In the genomic region with DNA sequence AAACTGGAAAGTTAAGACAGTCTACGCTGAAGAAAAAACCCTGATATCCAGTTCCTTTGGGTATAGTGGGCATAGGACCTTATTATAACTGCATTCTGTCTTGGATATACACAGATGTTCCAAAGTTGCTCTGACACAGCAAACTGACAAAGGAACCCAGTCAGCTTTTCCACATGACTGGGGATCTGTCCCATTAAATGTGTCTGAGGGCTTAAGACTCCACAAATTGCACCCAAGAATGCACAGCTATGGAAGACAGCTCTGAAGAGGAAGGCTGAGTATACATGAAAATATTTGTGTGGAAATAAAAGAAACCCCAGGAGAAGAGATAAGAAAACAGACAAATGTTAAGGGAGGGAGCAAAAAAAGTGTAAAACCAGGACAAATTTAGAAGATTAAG, we compare ENCODE assay signal across 18 cellular contexts.
DNase-seq lines count a peak whose midpoint lies in the region; ATAC-seq and TF ChIP-seq lines count a peak whose summit lies in the region.
"Had no signal": no experiment of that assay in that cellular context is flagged by ENCODE, and none has a peak within 500 bp of the region (broad histone marks: within the 10 kb centered on the region; RNA-seq: fewer than 3 reads in every experiment).

No MANE protein-coding gene starts in this region.

- no peaks in the 10 kb centered on the region for H3K27me3 Mint-ChIP-seq in WTC11 (ENCODE audit: low read depth)

- POLR2A ChIA-PET in RWPE1 (lab: Yijun Ruan, JAX; ENCODE audit: low non-redundant PET) (no interaction called here), WTC11 (lab: Charles Lee) (no interaction called here)

- no peaks in the 10 kb centered on the region for H3K9me3 Mint-ChIP-seq in WTC11
- H3K9me3 Mint-ChIP-seq: activated T-helper 2 cell treated with anti-CD3 and anti-CD28 coated beads, Interferon-gamma antibody, Interleukin-2, Interleukin-4, amounts not matched to agents 10 μg/mL and 5 μg/mL and 100 μg/mL, durations not matched to agents 14 hours and 24 hours and 36 hours had no signal

- H3K4me1 ChIP-seq in adipocyte (ENCODE audit: control insufficient read depth, insufficient read depth, low read length) = peaks cover 26% of the 10 kb centered on the region
- H3K4me1 ChIP-seq: esophagus muscularis mucosa had no signal

- peaks cover 71% of the 10 kb centered on the region for H3K36me3 ChIP-seq in adipocyte (ENCODE audit: control insufficient read depth, insufficient read depth, low read length, severe bottlenecking)

- H3K4me1 Mint-ChIP-seq in WTC11 = no peaks in the 10 kb centered on the region

- no peak overlapping the region for H3K27ac Mint-ChIP-seq in WTC11
- H3K27ac Mint-ChIP-seq: activated CD8-positive, alpha-beta T cell treated with anti-CD3 and anti-CD28 coated beads, Interleukin-2, amount 10 ng/mL, durations not matched to agents 7 days and 5 days; activated T-helper 2 cell treated with anti-CD3 and anti-CD28 coated beads, Interferon-gamma antibody, Interleukin-2, Interleukin-4, amounts not matched to agents 10 μg/mL and 5 μg/mL and 100 μg/mL, durations not matched to agents 14 hours and 24 hours and 36 hours had no signal

- no peaks in the 10 kb centered on the region for H3K27me3 ChIP-seq in adipocyte (replicated peaks; ENCODE audit: control insufficient read depth, insufficient read depth, low read length)
- H3K27me3 ChIP-seq: esophagus muscularis mucosa, heart right ventricle, pancreas had no signal

- peak; percentile 66 for DNase-seq in AG10803 (ENCODE audit: low read depth)
- DNase-seq in adipocyte (ENCODE audit: low read depth) = peak; percentile 44
- peak; percentile 38 for DNase-seq in fibroblast of pulmonary artery (ENCODE audit: low read depth)
- peak; percentile 74 for DNase-seq in non-pigmented ciliary epithelial cell (ENCODE audit: low read depth)
- DNase-seq in RWPE1 (ENCODE audit: low spot score) = no peak
- no peak for DNase-seq in WTC11 (ENCODE audit: low spot score)
- DNase-seq in ecto neural progenitor cell (ENCODE audit: low spot score) = no peak
- DNase-seq: activated CD8-positive, alpha-beta T cell treated with anti-CD3 and anti-CD28 coated beads, Interleukin-2, amount 10 ng/mL, durations not matched to agents 7 days and 5 days; cortex of kidney; HCEC 1CT; heart right ventricle; Kasumi-1; kidney; pancreas; RPMI8226 had no signal

- no peaks in the 10 kb centered on the region for H3K9me3 ChIP-seq in adipocyte (ENCODE audit: control insufficient read depth, low read length)
- H3K9me3 ChIP-seq: esophagus muscularis mucosa, heart right ventricle, pancreas had no signal

- peaks cover 9% of the 10 kb centered on the region for H3K36me3 Mint-ChIP-seq in WTC11

- no peak for ATAC-seq in HG03095 (IDR thresholded peaks at IDR 0.05; ENCODE audit: unreplicated experiment)
- ATAC-seq in WTC11 = no peak
- ATAC-seq: activated CD8-positive, alpha-beta T cell treated with anti-CD3 and anti-CD28 coated beads, Interleukin-2, amount 10 ng/mL, durations not matched to agents 7 days and 5 days; heart right ventricle; pancreas had no signal

- H3K4me3 ChIP-seq in AG10803 (ENCODE audit: low read length) (no peak overlapping the region), adipocyte (ENCODE audit: low read length) (no peak overlapping the region), fibroblast of pulmonary artery (replicated peaks; ENCODE audit: low read depth, low read length) (no peak overlapping the region)
- H3K4me3 ChIP-seq: esophagus muscularis mucosa, heart right ventricle, pancreas had no signal

- CTCF ChIA-PET in RWPE1 (lab: Yijun Ruan, JAX) (no interaction called here), WTC11 (lab: Charles Lee) (interaction anchor here (1.4 kb wide), 1 partner anchor 147 kb away, joined by 3 read pairs; the partner anchor contains the start of gene NME1)

- H3K4me3 Mint-ChIP-seq in WTC11 = no peak overlapping the region
- H3K4me3 Mint-ChIP-seq: activated CD8-positive, alpha-beta T cell treated with anti-CD3 and anti-CD28 coated beads, Interleukin-2, amount 10 ng/mL, durations not matched to agents 7 days and 5 days had no signal

- no peak overlapping the region for H3K27ac ChIP-seq in RWPE1
- H3K27ac ChIP-seq: esophagus muscularis mucosa, heart right ventricle, pancreas had no signal

- peak overlapping the region; percentile 52 for H3K9ac ChIP-seq in adipocyte (ENCODE audit: low read length)

- TF ChIP-seq CTCF in AG10803 (conservative IDR thresholded peaks at IDR 0.05; ENCODE audit: low read length) = no peak
- TF ChIP-seq CTCF in fibroblast of pulmonary artery (IDR thresholded peaks at IDR 0.05; ENCODE audit: low read length, missing control alignments) = no peak
- no peak for TF ChIP-seq CTCF in RWPE1 (conservative IDR thresholded peaks at IDR 0.05; ENCODE audit: low read depth)
- TF ChIP-seq CTCF in WTC11 (IDR thresholded peaks at IDR 0.05) = no peak

TF ChIP-seq in WTC11, 78 proteins besides CTCF, POLR2A, EP300 and RAD21 (continues in another document):
- TF ChIP-seq IRF2 (CRISPR knock-in tag; IDR thresholded peaks at IDR 0.05; ENCODE audit: borderline replicate concordance, low read depth) = no peak
- TF ChIP-seq TEAD4 (CRISPR knock-in tag; IDR thresholded peaks at IDR 0.05) = no peak
- TF ChIP-seq, protein P1, sequence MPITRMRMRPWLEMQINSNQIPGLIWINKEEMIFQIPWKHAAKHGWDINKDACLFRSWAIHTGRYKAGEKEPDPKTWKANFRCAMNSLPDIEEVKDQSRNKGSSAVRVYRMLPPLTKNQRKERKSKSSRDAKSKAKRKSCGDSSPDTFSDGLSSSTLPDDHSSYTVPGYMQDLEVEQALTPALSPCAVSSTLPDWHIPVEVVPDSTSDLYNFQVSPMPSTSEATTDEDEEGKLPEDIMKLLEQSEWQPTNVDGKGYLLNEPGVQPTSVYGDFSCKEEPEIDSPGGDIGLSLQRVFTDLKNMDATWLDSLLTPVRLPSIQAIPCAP (CRISPR knock-in tag; IDR thresholded peaks at IDR 0.05) = no peak
- TF ChIP-seq FOXJ3 (CRISPR knock-in tag; IDR thresholded peaks at IDR 0.05; ENCODE audit: borderline replicate concordance) = no peak
- TF ChIP-seq ZNF512 (CRISPR knock-in tag; IDR thresholded peaks at IDR 0.05; ENCODE audit: borderline replicate concordance) = no peak
- no peak for TF ChIP-seq ZNF416 (CRISPR knock-in tag; IDR thresholded peaks at IDR 0.05)
- TF ChIP-seq MYBL2 (CRISPR knock-in tag; IDR thresholded peaks at IDR 0.05) = no peak
- TF ChIP-seq, protein P2, sequence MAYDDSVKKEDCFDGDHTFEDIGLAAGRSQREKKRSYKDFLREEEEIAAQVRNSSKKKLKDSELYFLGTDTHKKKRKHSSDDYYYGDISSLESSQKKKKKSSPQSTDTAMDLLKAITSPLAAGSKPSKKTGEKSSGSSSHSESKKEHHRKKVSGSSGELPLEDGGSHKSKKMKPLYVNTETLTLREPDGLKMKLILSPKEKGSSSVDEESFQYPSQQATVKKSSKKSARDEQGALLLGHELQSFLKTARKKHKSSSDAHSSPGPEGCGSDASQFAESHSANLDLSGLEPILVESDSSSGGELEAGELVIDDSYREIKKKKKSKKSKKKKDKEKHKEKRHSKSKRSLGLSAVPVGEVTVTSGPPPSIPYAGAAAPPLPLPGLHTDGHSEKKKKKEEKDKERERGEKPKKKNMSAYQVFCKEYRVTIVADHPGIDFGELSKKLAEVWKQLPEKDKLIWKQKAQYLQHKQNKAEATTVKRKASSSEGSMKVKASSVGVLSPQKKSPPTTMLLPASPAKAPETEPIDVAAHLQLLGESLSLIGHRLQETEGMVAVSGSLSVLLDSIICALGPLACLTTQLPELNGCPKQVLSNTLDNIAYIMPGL (CRISPR knock-in tag; IDR thresholded peaks at IDR 0.05) = no peak
- no peak for TF ChIP-seq FOXK1 (CRISPR knock-in tag; IDR thresholded peaks at IDR 0.05)
- no peak for TF ChIP-seq ZNF138 (CRISPR knock-in tag; conservative IDR thresholded peaks at IDR 0.05)
- no peak for TF ChIP-seq ZBTB43 (CRISPR knock-in tag; IDR thresholded peaks at IDR 0.05)
- TF ChIP-seq NR1H2 (CRISPR knock-in tag; IDR thresholded peaks at IDR 0.05) = no peak
- TF ChIP-seq E2F5 (CRISPR knock-in tag; IDR thresholded peaks at IDR 0.05) = no peak
- no peak for TF ChIP-seq NR2C2 (CRISPR knock-in tag; IDR thresholded peaks at IDR 0.05)
- TF ChIP-seq KAT7 (CRISPR knock-in tag; IDR thresholded peaks at IDR 0.05; ENCODE audit: borderline replicate concordance) = no peak

Comparison
In these comparisons a context has a peak if more than half of its experiments do, and no peak if none do; other contexts are left out.
1. DNase-seq: peak in AG10803 (single experiment), adipocyte (single experiment), fibroblast of pulmonary artery (single experiment) and non-pigmented ciliary epithelial cell (single experiment); none in RWPE1 (single experiment), WTC11 (single experiment) and ecto neural progenitor cell (single experiment).